In the genomic region with DNA sequence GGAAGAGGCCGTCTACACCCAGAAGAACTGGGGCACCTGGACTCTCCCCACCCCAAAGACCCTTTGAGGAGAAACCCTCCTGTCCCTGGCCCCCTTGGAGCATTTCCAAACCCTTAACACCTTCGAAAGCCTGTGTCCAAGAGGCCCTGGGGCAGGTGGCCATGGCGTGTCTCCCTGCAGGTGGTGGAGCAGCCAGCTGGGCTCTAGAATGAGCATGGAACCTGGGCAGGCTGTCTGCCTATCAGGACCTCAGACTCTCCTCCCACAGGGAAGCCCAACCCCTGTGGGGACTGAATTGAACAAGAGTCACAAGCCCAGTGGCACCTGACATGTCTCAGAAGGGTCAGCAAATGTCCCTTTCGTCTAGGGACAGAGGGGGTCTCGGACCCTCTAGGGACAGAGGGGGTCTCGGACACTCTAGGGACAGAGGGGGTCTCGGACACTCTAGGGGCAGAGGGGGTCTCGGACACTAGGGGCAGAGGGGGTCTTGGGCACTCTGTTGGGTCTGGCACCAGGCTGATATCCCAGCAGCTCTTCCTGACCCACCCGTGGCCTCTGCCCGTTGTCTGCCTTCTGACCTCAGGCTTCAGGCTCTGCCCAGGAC, we compare ENCODE assay signal across 18 cellular contexts. TPM values are rescaled to one million over a fixed set of nuclear protein-coding genes. Genes with fewer than 3 reads are reported as not detected.
DNase-seq lines count a peak whose midpoint lies in the region; ATAC-seq, FAIRE-seq and TF ChIP-seq lines count a peak whose summit lies in the region.
"Had no signal": no experiment of that assay in that cellular context is flagged by ENCODE, and none has a peak within 500 bp of the region (broad histone marks: within the 10 kb centered on the region; RNA-seq: fewer than 3 reads in every experiment).

No MANE protein-coding gene starts in this region.

- H3K27ac ChIP-seq in CD8-positive, alpha-beta memory T cell (ENCODE audit: low read depth, low read length), result peak overlapping the region; percentile 80
- H3K27ac ChIP-seq in angular gyrus (ENCODE audit: low read depth, low read length), result peak overlapping the region; percentile 22
- peak overlapping the region in 3 of 4 donors; percentile 55 to 84 (median 64) for H3K27ac ChIP-seq in pancreas
- H3K27ac ChIP-seq in kidney (ENCODE audit: low read depth in 2 of 2, low read length in 2 of 2), result no peak overlapping the region
- H3K27ac ChIP-seq: KMS-11 had no signal

- ATAC-seq in pancreas, result no peak
- ATAC-seq: activated CD4-positive, alpha-beta T cell treated with anti-CD3 and anti-CD28 coated beads for 36 hours; CD8-positive, alpha-beta T cell had no signal

- DNase-seq in CD8-positive, alpha-beta memory T cell, result no peak
- peak; percentile 66 for DNase-seq in NCI-H146 (lab: John Stamatoyannopoulos, UW)
- peak in 4 of 6 donors; percentile 24 to 51 (median 43) for DNase-seq in pancreas
- DNase-seq in NCI-H1436 treated with DMSO at 0.1 percent for 48 hours (lab: John Stamatoyannopoulos, UW), result no peak
- no peak for DNase-seq in NK-92 (lab: John Stamatoyannopoulos, UW; ENCODE audit: unreplicated experiment)
- DNase-seq in kidney, result no peak
- DNase-seq: activated CD4-positive, alpha-beta T cell treated with anti-CD3 and anti-CD28 coated beads for 36 hours; activated T-cell treated with anti-CD3 and anti-CD28 coated beads, Interleukin-2, amount 50 U/mL, for 24 hours; CD8-positive, alpha-beta T cell; foreskin fibroblast; NCI-H1694; NCI-H524 treated with DMSO at 0.1 percent for 48 hours; small intestine; stimulated activated naive CD8-positive, alpha-beta T cell treated with anti-CD3 and anti-CD28 coated beads, Interleukin-15, amount 100 ng/mL, for 72 hours had no signal

- peak overlapping the region in 1 of 8 donors; percentile 84 for H3K27ac Mint-ChIP-seq in CD8-positive, alpha-beta memory T cell
- H3K27ac Mint-ChIP-seq: activated CD4-positive, alpha-beta T cell treated with anti-CD3 and anti-CD28 coated beads for 36 hours; activated naive CD8-positive, alpha-beta T cell; activated T-cell treated with anti-CD3 and anti-CD28 coated beads, Interleukin-2, amount 50 U/mL, for 24 hours; CD8-positive, alpha-beta T cell had no signal

- TF ChIP-seq CTCF in pancreas (IDR thresholded peaks at IDR 0.05), result no peak
- TF ChIP-seq CTCF in kidney (IDR thresholded peaks at IDR 0.05; ENCODE audit: borderline replicate concordance, extremely low read depth, insufficient read depth), result no peak

- H3K9me3 Mint-ChIP-seq in CD8-positive, alpha-beta memory T cell, result no peaks in the 10 kb centered on the region
- H3K9me3 Mint-ChIP-seq: activated T-cell treated with anti-CD3 and anti-CD28 coated beads, Interleukin-2, amount 50 U/mL, for 24 hours; CD8-positive, alpha-beta T cell; stimulated activated naive CD8-positive, alpha-beta T cell treated with anti-CD3 and anti-CD28 coated beads, Interleukin-15, amount 100 ng/mL, for 72 hours had no signal

- POLR2A ChIA-PET in CD8-positive, alpha-beta memory T cell (lab: Charles Lee), result interaction anchor here (1.1 kb wide), 1 partner anchor 9 kb away, joined by 3 read pairs; no protein-coding TSS in a partner anchor

- 77 to 86% methylated on average over 10 of the region's 10 CpGs for WGBS in pancreas, 2 donors

- H3K27me3 Mint-ChIP-seq in CD8-positive, alpha-beta memory T cell, result peaks cover 6 to 7% of the 10 kb centered on the region in 2 donors
- H3K27me3 Mint-ChIP-seq: activated naive CD8-positive, alpha-beta T cell; activated T-cell treated with anti-CD3 and anti-CD28 coated beads, Interleukin-2, amount 50 U/mL, for 24 hours had no signal

- no peak overlapping the region for H3K4me3 ChIP-seq in CD8-positive, alpha-beta memory T cell (ENCODE audit: low read length)
- H3K4me3 ChIP-seq in pancreas, result no peak overlapping the region
- no peak overlapping the region for H3K4me3 ChIP-seq in kidney (ENCODE audit: low read length in 2 of 2)

- peaks cover 5% of the 10 kb centered on the region for H3K36me3 ChIP-seq in CD8-positive, alpha-beta memory T cell (ENCODE audit: insufficient read depth, low read length)
- peaks cover 5 to 14% (median 7%) of the 10 kb centered on the region in 3 donors for H3K36me3 ChIP-seq in pancreas
- H3K36me3 ChIP-seq in kidney (ENCODE audit: control insufficient read depth in 1 of 2, insufficient read depth in 2 of 2, low read length in 2 of 2), result peaks cover 0 to 6% of the 10 kb centered on the region in 2 donors

- FAIRE-seq in pancreas (lab: Jason Lieb, UNC) (no peak), kidney (lab: Jason Lieb, UNC) (no peak)
- FAIRE-seq: G401.6, small intestine had no signal

- no peaks in the 10 kb centered on the region for H3K9me3 ChIP-seq in CD8-positive, alpha-beta memory T cell (ENCODE audit: low read length)
- no peaks in the 10 kb centered on the region for H3K9me3 ChIP-seq in pancreas
- no peaks in the 10 kb centered on the region for H3K9me3 ChIP-seq in kidney (ENCODE audit: control insufficient read depth in 1 of 2, low read length in 2 of 2)

- peaks cover 20% of the 10 kb centered on the region for H3K4me1 ChIP-seq in CD8-positive, alpha-beta memory T cell (ENCODE audit: insufficient read depth, low read length)
- peaks cover 24 to 31% (median 29%) of the 10 kb centered on the region in 3 donors for H3K4me1 ChIP-seq in pancreas
- H3K4me1 ChIP-seq in kidney (ENCODE audit: control insufficient read depth in 1 of 2, insufficient read depth in 1 of 2, low read depth in 1 of 2, low read length in 2 of 2), result peaks cover 5 to 9% of the 10 kb centered on the region in 2 donors

- H3K4me3 Mint-ChIP-seq in CD8-positive, alpha-beta memory T cell, result peak overlapping the region in 2 of 7 donors; percentile 27 to 74
- H3K4me3 Mint-ChIP-seq: activated CD4-positive, alpha-beta T cell treated with anti-CD3 and anti-CD28 coated beads for 36 hours; activated naive CD8-positive, alpha-beta T cell; activated T-cell treated with anti-CD3 and anti-CD28 coated beads, Interleukin-2, amount 50 U/mL, for 24 hours; CD8-positive, alpha-beta T cell had no signal

- peak overlapping the region in 1 of 2 donors; percentile 15 for H3K9ac ChIP-seq in kidney (ENCODE audit: low read length in 2 of 2)
- H3K9ac ChIP-seq: KMS-11 had no signal

- CTCF ChIA-PET in CD8-positive, alpha-beta memory T cell (lab: Charles Lee), result interaction anchor here (1.0 kb wide), 1 partner anchor 22 kb away, joined by 3 read pairs; no protein-coding TSS in a partner anchor

- intact Hi-C loops in pancreas (cut with DNase I), result no loop called here
- intact Hi-C loops in kidney (cut with DNase I), result no loop called here

- H3K36me3 Mint-ChIP-seq in CD8-positive, alpha-beta memory T cell, result peaks cover 0 to 22% (median 5%) of the 10 kb centered on the region in 3 donors

- no peaks in the 10 kb centered on the region for H3K27me3 ChIP-seq in CD8-positive, alpha-beta memory T cell (ENCODE audit: insufficient read depth, low read length, poor library complexity, severe bottlenecking)
- H3K27me3 ChIP-seq in pancreas, result no peaks in the 10 kb centered on the region

- peaks cover 14 to 45% (median 31%) of the 10 kb centered on the region in 3 donors for H3K4me1 Mint-ChIP-seq in CD8-positive, alpha-beta memory T cell

RNA-seq across cellular contexts. Expression of a gene that starts 8.4 kb away (rescaled TPM):
- total RNA-seq in CD8-positive, alpha-beta memory T cell, result 10 to 100 TPM in 1 of 2 experiments, 1 to 10 TPM in 1; 9.8 to 12.2 TPM
- polyA plus RNA-seq in CD8-positive, alpha-beta memory T cell, result 12.1 TPM
- total RNA-seq in pancreas (10 to 100 TPM; 11.1 to 42.4 (median 18.0) TPM), kidney (26.8 TPM)
- polyA plus RNA-seq in pancreas (10 to 100 TPM; 15.0 to 18.5 TPM), kidney (ENCODE audit: insufficient read depth, low read depth, low replicate concordance) (7.1 TPM)

RNA-seq across cellular contexts. Expression of a gene that starts 34.0 kb away (rescaled TPM):
- total RNA-seq in CD8-positive, alpha-beta memory T cell, result 1 to 10 TPM; 1.9 to 2.2 TPM
- polyA plus RNA-seq in CD8-positive, alpha-beta memory T cell, result 0.91 TPM
- total RNA-seq in pancreas, result 1 to 10 TPM; 1.6 to 5.7 (median 3.6) TPM
- polyA plus RNA-seq in pancreas, result 1 to 10 TPM; 4.5 to 5.2 TPM
- 6.2 TPM for total RNA-seq in kidney
- polyA plus RNA-seq in kidney (ENCODE audit: insufficient read depth, low read depth, low replicate concordance), result 3.5 TPM

RNA-seq across cellular contexts. Expression of a gene that starts 52.9 kb away (rescaled TPM):
- total RNA-seq in CD8-positive, alpha-beta memory T cell, result 1 to 10 TPM; 2.0 to 2.2 TPM
- 0.10 TPM for polyA plus RNA-seq in CD8-positive, alpha-beta memory T cell
- total RNA-seq in pancreas (1 to 10 TPM; 1.1 to 3.1 (median 1.8) TPM), kidney (3.5 TPM)
- polyA plus RNA-seq in pancreas (1 to 10 TPM; 2.6 to 3.2 TPM), kidney (ENCODE audit: insufficient read depth, low read depth, low replicate concordance) (2.2 TPM)

Comparison
In these comparisons a context has a peak if more than half of its experiments do, and no peak if none do; other contexts are left out.
1. DNase-seq: peak in NCI-H146 (single experiment) and pancreas (4 of 6); none in CD8-positive, alpha-beta memory T cell (0 of 5), NCI-H1436 treated with DMSO at 0.1 percent for 48 hours (single experiment), NK-92 (single experiment) and kidney (single experiment).
2. H3K27ac ChIP-seq: peak in CD8-positive, alpha-beta memory T cell (single experiment), angular gyrus (single experiment) and pancreas (3 of 4); none in kidney (0 of 2).